ENCODE assay signal across 16 cellular contexts in the genomic region with DNA sequence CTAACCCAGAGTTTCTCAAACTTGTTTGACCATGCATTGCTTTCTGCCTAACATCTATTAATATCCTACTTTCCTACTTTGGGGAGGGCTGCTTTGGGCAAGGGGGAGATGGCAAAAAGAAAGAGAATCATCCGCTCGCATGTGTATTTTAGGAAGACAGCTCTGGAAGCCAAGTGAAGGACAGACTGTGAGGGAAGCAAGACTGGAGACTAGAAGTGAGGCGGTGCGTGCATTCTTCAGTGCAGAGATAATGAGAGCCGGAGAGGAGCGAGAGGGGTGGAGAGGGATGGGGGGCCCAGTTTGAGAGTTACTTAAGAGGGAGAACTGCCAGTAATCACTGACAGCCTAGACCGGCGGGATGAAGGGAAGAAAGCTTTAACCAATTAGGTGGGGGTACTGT.
DNase-seq lines count a peak whose midpoint lies in the region; ATAC-seq, FAIRE-seq and TF ChIP-seq lines count a peak whose summit lies in the region.
"Had no signal": no experiment of that assay in that cellular context is flagged by ENCODE, and none has a peak within 500 bp of the region (broad histone marks: within the 10 kb centered on the region; RNA-seq: fewer than 3 reads in every experiment).

No MANE protein-coding gene starts in this region.

- H3K36me3 Mint-ChIP-seq in GM23338 (ENCODE audit: low read depth): no peaks in the 10 kb centered on the region
- peaks cover 3% of the 10 kb centered on the region for H3K36me3 Mint-ChIP-seq in endodermal cell (ENCODE audit: low read depth)
- no peaks in the 10 kb centered on the region for H3K36me3 Mint-ChIP-seq in mesothelial cell of epicardium
- H3K36me3 Mint-ChIP-seq in activated naive CD4-positive, alpha-beta T cell treated with anti-CD3 and anti-CD28 coated beads, Interleukin-2, amount 50 U/mL, for 72 hours: no peaks in the 10 kb centered on the region
- peaks cover 14% of the 10 kb centered on the region for H3K36me3 Mint-ChIP-seq in type B pancreatic cell

- H3K27me3 ChIP-seq in GM23338 (ENCODE audit: insufficient read depth): no peaks in the 10 kb centered on the region
- no peaks in the 10 kb centered on the region for H3K27me3 ChIP-seq in endodermal cell (ENCODE audit: control insufficient read depth, insufficient read depth, low read length, poor library complexity, severe bottlenecking)

- H3K4me1 ChIP-seq in GM23338 (ENCODE audit: insufficient read depth): peaks cover 85% of the 10 kb centered on the region
- no peaks in the 10 kb centered on the region for H3K4me1 ChIP-seq in endodermal cell (ENCODE audit: control insufficient read depth, insufficient read depth, low read length)

- H2AFZ ChIP-seq in GM23338: no peak overlapping the region
- H2AFZ ChIP-seq: GM23248 had no signal

- H3K79me2 ChIP-seq in GM23338 (replicated peaks; ENCODE audit: insufficient read depth): no peaks in the 10 kb centered on the region; the same call in 1 of the 2 replicates

- ATAC-seq in GM23338 (no peak), left cardiac atrium (peak; percentile 31 to 49)
- no peak for ATAC-seq in activated naive CD4-positive, alpha-beta T cell treated with anti-CD3 and anti-CD28 coated beads, Interleukin-2, amount 50 U/mL, for 72 hours

- H3K4me2 ChIP-seq in GM23338: 0 out of 2 replicates have a peak overlapping the region, but pooled peaks have one; percentile 41

- 90 to 92% methylated on average over 8 of the region's 8 CpGs for WGBS in endodermal cell (ENCODE audit: insufficient coverage in 1 of 2, insufficient read length in 1 of 2), 2 experiments

- no peak for TF ChIP-seq CTCF in GM23338 (conservative IDR thresholded peaks at IDR 0.05; ENCODE audit: low read depth in 2 of 2)
- no peak for TF ChIP-seq CTCF in endodermal cell (conservative IDR thresholded peaks at IDR 0.05)
- no peak for TF ChIP-seq CTCF in mesothelial cell of epicardium (IDR thresholded peaks at IDR 0.05; ENCODE audit: unreplicated experiment)
- no peak for TF ChIP-seq CTCF in type B pancreatic cell (conservative IDR thresholded peaks at IDR 0.05)

- no peak overlapping the region for H3K9ac ChIP-seq in endodermal cell (ENCODE audit: extremely low read depth, low read length, poor library complexity, severe bottlenecking)
- H3K9ac ChIP-seq: GM23248 had no signal

- TF ChIP-seq POLR2A in GM12891 (IDR thresholded peaks at IDR 0.05; ENCODE audit: low read depth, low read length): no peak

- H3K9me2 ChIP-seq in GM23338 (ENCODE audit: insufficient read depth): no peaks in the 10 kb centered on the region

- intact Hi-C loops in left cardiac atrium (cut with DNase I): no loop called here

- H3K27ac Mint-ChIP-seq in GM23338 (no peak overlapping the region), endodermal cell (no peak overlapping the region), mesothelial cell of epicardium (peak overlapping the region; percentile 7), type B pancreatic cell (no peak overlapping the region)
- no peak overlapping the region for H3K27ac Mint-ChIP-seq in activated naive CD4-positive, alpha-beta T cell treated with anti-CD3 and anti-CD28 coated beads, Interleukin-2, amount 50 U/mL, for 72 hours
- H3K27ac Mint-ChIP-seq: B cell; CD4-positive, alpha-beta T cell had no signal

- H3K9me3 Mint-ChIP-seq in GM23338 (no peaks in the 10 kb centered on the region), endodermal cell (no peaks in the 10 kb centered on the region), mesothelial cell of epicardium (no peaks in the 10 kb centered on the region), type B pancreatic cell (no peaks in the 10 kb centered on the region)
- H3K9me3 Mint-ChIP-seq in activated naive CD4-positive, alpha-beta T cell treated with anti-CD3 and anti-CD28 coated beads, Interleukin-2, amount 50 U/mL, for 72 hours: no peaks in the 10 kb centered on the region
- H3K9me3 Mint-ChIP-seq: CD4-positive, alpha-beta T cell had no signal

- FAIRE-seq in GM12891 (lab: Jason Lieb, UNC): no peak
- FAIRE-seq: A204.1, GM18507 had no signal

- no peaks in the 10 kb centered on the region; the same call in 1 of the 2 replicates for H4K20me1 ChIP-seq in GM23338 (replicated peaks; ENCODE audit: insufficient read depth)

- H3K27ac ChIP-seq in GM23338 (ENCODE audit: low read depth): no peak overlapping the region
- no peak overlapping the region for H3K27ac ChIP-seq in endodermal cell (ENCODE audit: low read depth, low read length)
- H3K27ac ChIP-seq: GM23248 had no signal

- no peaks in the 10 kb centered on the region for H3K9me3 ChIP-seq in endodermal cell (ENCODE audit: control insufficient read depth, low read length)

- H3K27me3 Mint-ChIP-seq in GM23338 (ENCODE audit: insufficient read depth, low read depth, poor library complexity) (peaks cover 4% of the 10 kb centered on the region), endodermal cell (ENCODE audit: insufficient read depth) (no peaks in the 10 kb centered on the region), mesothelial cell of epicardium (ENCODE audit: low read depth) (no peaks in the 10 kb centered on the region), type B pancreatic cell (no peaks in the 10 kb centered on the region)
- H3K27me3 Mint-ChIP-seq: B cell; CD4-positive, alpha-beta T cell had no signal

- DNase-seq in GM23338 (ENCODE audit: low spot score): no peak
- peak; percentile 28 for DNase-seq in endodermal cell
- DNase-seq in left cardiac atrium: no peak
- DNase-seq in mesothelial cell of epicardium (ENCODE audit: low spot score in 2 of 2, unreplicated experiment in 2 of 2): no peak
- DNase-seq in activated naive CD4-positive, alpha-beta T cell treated with anti-CD3 and anti-CD28 coated beads, Interleukin-2, amount 50 U/mL, for 72 hours (ENCODE audit: low spot score in 2 of 2): no peak
- no peak for DNase-seq in GM12891 (ENCODE audit: insufficient read length, low spot score)
- no peak for DNase-seq in type B pancreatic cell (ENCODE audit: extremely low spot score, unreplicated experiment)
- DNase-seq: C1 segment of cervical spinal cord; Calu3; CD4-positive, alpha-beta T cell; DMS 273 treated with DMSO at 0.1 percent for 48 hours; GM23248; H7 had no signal

- H3K4me3 Mint-ChIP-seq in GM23338 (no peak overlapping the region), endodermal cell (no peak overlapping the region), mesothelial cell of epicardium (no peak overlapping the region), type B pancreatic cell (no peak overlapping the region)
- H3K4me3 Mint-ChIP-seq: B cell; CD4-positive, alpha-beta T cell had no signal

- peaks cover 82% of the 10 kb centered on the region for H3K4me1 Mint-ChIP-seq in GM23338
- peaks cover 19% of the 10 kb centered on the region for H3K4me1 Mint-ChIP-seq in endodermal cell
- peaks cover 26% of the 10 kb centered on the region for H3K4me1 Mint-ChIP-seq in mesothelial cell of epicardium
- H3K4me1 Mint-ChIP-seq in type B pancreatic cell (ENCODE audit: unreplicated experiment): peaks cover 36% of the 10 kb centered on the region
- H3K4me1 Mint-ChIP-seq: B cell had no signal

- no peak overlapping the region for H3K4me3 ChIP-seq in GM23338
- no peak overlapping the region for H3K4me3 ChIP-seq in endodermal cell (ENCODE audit: low read length)
- H3K4me3 ChIP-seq: GM23248 had no signal

- H3K36me3 ChIP-seq in GM23338 (ENCODE audit: insufficient read depth) (no peaks in the 10 kb centered on the region), endodermal cell (ENCODE audit: control insufficient read depth, insufficient read depth, low read length) (peaks cover 16% of the 10 kb centered on the region)

- H3F3A ChIP-seq in GM23338 (replicated peaks; ENCODE audit: low read depth): peaks cover 6% of the 10 kb centered on the region; the same call in 1 of the 2 replicates

TF ChIP-seq in GM23338, 12 proteins besides CTCF, POLR2A, EP300 and RAD21 (continues in another document):
- no peak for TF ChIP-seq ZNF114 (CRISPR knock-in tag; IDR thresholded peaks at IDR 0.05)

TF ChIP-seq in GM12891, 5 proteins besides CTCF, POLR2A, EP300 and RAD21:
- no peak for TF ChIP-seq TAF1 (IDR thresholded peaks at IDR 0.05; ENCODE audit: low read depth, low read length)

Comparison
In these comparisons a context has a peak if more than half of its experiments do, and no peak if none do; other contexts are left out.
1. ATAC-seq: peak in left cardiac atrium (2 of 2); none in GM23338 (single experiment) and activated naive CD4-positive, alpha-beta T cell treated with anti-CD3 and anti-CD28 coated beads, Interleukin-2, amount 50 U/mL, for 72 hours (0 of 2).